Comparison of ENCODE assay signal across 8 cellular contexts in genomic region chr20:37527638-37528441, GRCh38. TPM values are rescaled to one million over a fixed set of nuclear protein-coding genes. Genes with fewer than 3 reads are reported as not detected.
DNase-seq lines count a peak whose midpoint lies in the region; FAIRE-seq and TF ChIP-seq lines count a peak whose summit lies in the region.

BLCAP (minus strand) TSS chr20:37527876; CDS start chr20:37519174, 8,702 bp downstream.

- H3K27me3 ChIP-seq in neutrophil: peaks cover 6% of the 10 kb centered on the region

- CTCF ChIA-PET in HEK293 (lab: Yijun Ruan, JAX): interaction anchor here (0.6 to 1.8 kb wide), 3 partner anchors 34 to 332 kb away, joined by 4 to 5 read pairs (median 4); no protein-coding TSS in a partner anchor
- CTCF ChIA-PET in activated naive CD4-positive, alpha-beta T cell treated with anti-CD3 and anti-CD28 coated beads for 36 hours (lab: Charles Lee): interaction anchor here (0.6 to 1.4 kb wide), 4 partner anchors 252 to 878 kb away, joined by 3 to 7 read pairs (median 6); partner anchors contain the start of genes MROH8 and RPN2

- FAIRE-seq in frontal cortex (lab: Jason Lieb, UNC): no peak

- peaks cover 42% of the 10 kb centered on the region for H3K4me1 Mint-ChIP-seq in activated naive CD4-positive, alpha-beta T cell treated with anti-CD3 and anti-CD28 coated beads for 36 hours (ENCODE audit: low read depth)

- H3K4me1 ChIP-seq in ES-I3 (ENCODE audit: insufficient read depth, low read length) (peaks cover 24% of the 10 kb centered on the region), HEK293 (ENCODE audit: control insufficient read depth, insufficient read depth, low read length) (peaks cover 4% of the 10 kb centered on the region), neutrophil (ENCODE audit: control insufficient read depth in 1 of 2, insufficient read depth in 1 of 2, low read depth in 1 of 2, low read length in 1 of 2) (peaks cover 26% of the 10 kb centered on the region in 2 experiments)

- H3K27me3 Mint-ChIP-seq in activated naive CD4-positive, alpha-beta T cell treated with anti-CD3 and anti-CD28 coated beads for 36 hours (ENCODE audit: low read depth): no peaks in the 10 kb centered on the region

- H3K9me3 Mint-ChIP-seq in activated naive CD4-positive, alpha-beta T cell treated with anti-CD3 and anti-CD28 coated beads for 36 hours: no peaks in the 10 kb centered on the region

- peak; percentile 90 for DNase-seq in NB4 (ENCODE audit: low read depth)
- peak; percentile 70 for DNase-seq in SK-N-MC (ENCODE audit: low read depth, low spot score)
- peak; percentile 94 for DNase-seq in activated naive CD4-positive, alpha-beta T cell treated with anti-CD3 and anti-CD28 coated beads for 36 hours
- peak; percentile 92 to 94 for DNase-seq in frontal cortex (ENCODE audit: low spot score in 2 of 2)

- intact Hi-C loops in activated naive CD4-positive, alpha-beta T cell treated with anti-CD3 and anti-CD28 coated beads for 36 hours (cut with micrococcal nuclease): loop anchor here (1.0 to 5.0 kb wide), 8 partner anchors 121 to 1576 kb away; partner anchors contain the start of genes MANBAL and SCAND1

- H3K4me3 ChIP-seq in HEK293 (ENCODE audit: low read depth, low read length) (peak within 1 kb of the TSS; percentile 93), NB4 (ENCODE audit: low read depth, low read length) (peak within 1 kb of the TSS; percentile 88), SK-N-MC (peak within 1 kb of the TSS; percentile 87), neutrophil (ENCODE audit: low read depth in 1 of 2, low read length in 1 of 2) (peak within 1 kb of the TSS; percentile 91 to 98)

- peak; percentile 89 for TF ChIP-seq POLR2A in NB4 (IDR thresholded peaks at IDR 0.05; ENCODE audit: extremely low read depth, insufficient read length)

- H3K9me3 ChIP-seq in ES-I3 (ENCODE audit: control insufficient read depth, insufficient read depth, low read length): no peaks in the 10 kb centered on the region
- no peaks in the 10 kb centered on the region for H3K9me3 ChIP-seq in HEK293 (ENCODE audit: control insufficient read depth, insufficient read depth, low read depth, low read length)
- H3K9me3 ChIP-seq in SK-N-MC (ENCODE audit: low read depth, low read length): no peaks in the 10 kb centered on the region
- no peaks in the 10 kb centered on the region for H3K9me3 ChIP-seq in neutrophil

- no peaks in the 10 kb centered on the region for H3K36me3 ChIP-seq in ES-I3 (ENCODE audit: insufficient read depth, low read length)
- H3K36me3 ChIP-seq in HEK293 (ENCODE audit: control insufficient read depth in 2 of 2, insufficient read depth in 1 of 2, low read length in 2 of 2): peaks cover 0 to 3% of the 10 kb centered on the region in 2 experiments; a peak in 1 of 3 replicates
- H3K36me3 ChIP-seq in SK-N-MC (ENCODE audit: insufficient read depth, low read length): no peaks in the 10 kb centered on the region
- H3K36me3 ChIP-seq in neutrophil: no peaks in the 10 kb centered on the region

- peaks cover 3% of the 10 kb centered on the region for H3K36me3 Mint-ChIP-seq in activated naive CD4-positive, alpha-beta T cell treated with anti-CD3 and anti-CD28 coated beads for 36 hours (ENCODE audit: low read depth)

- POLR2A ChIA-PET in HEK293 (lab: Yijun Ruan, JAX): interaction anchor here (0.8 to 1.6 kb wide), 4 partner anchors 10 to 349 kb away, joined by 3 to 4 read pairs (median 3); no protein-coding TSS in a partner anchor

- TF ChIP-seq CTCF in HEK293 (tag by site-specific recombination; IDR thresholded peaks at IDR 0.05): peak; percentile 23; the same call in 1 of the 2 replicates
- TF ChIP-seq CTCF in NB4 (IDR thresholded peaks at IDR 0.05; ENCODE audit: low read depth, low read length): no peak
- TF ChIP-seq CTCF in neutrophil (IDR thresholded peaks at IDR 0.05): peak; percentile 25
- TF ChIP-seq CTCF in subcutaneous adipose tissue (IDR thresholded peaks at IDR 0.05; ENCODE audit: low read depth): no peak

- H3K4me3 Mint-ChIP-seq in activated naive CD4-positive, alpha-beta T cell treated with anti-CD3 and anti-CD28 coated beads for 36 hours: peak within 1 kb of the TSS; percentile 87

- H3K9ac ChIP-seq in ES-I3 (ENCODE audit: low read depth, low read length) (peak within 1 kb of the TSS; percentile 82), SK-N-MC (ENCODE audit: insufficient read length) (peak within 1 kb of the TSS; percentile 98)

- H3K27ac Mint-ChIP-seq in activated naive CD4-positive, alpha-beta T cell treated with anti-CD3 and anti-CD28 coated beads for 36 hours: peak within 1 kb of the TSS; percentile 99

- H3K27ac ChIP-seq in HEK293 (ENCODE audit: extremely low read depth, low read depth, low read length) (peak within 1 kb of the TSS; percentile 95), SK-N-MC (peak within 1 kb of the TSS; percentile 98), neutrophil (peak within 1 kb of the TSS; percentile 90)

TF ChIP-seq in HEK293, 187 proteins besides CTCF, POLR2A, EP300 and RAD21 (continues in another document):
- TF ChIP-seq ZFP69B (tag by site-specific recombination; IDR thresholded peaks at IDR 0.05) (no peak), ZNF169 (tag by site-specific recombination; IDR thresholded peaks at IDR 0.05) (no peak), ZNF114 (tag by site-specific recombination; IDR thresholded peaks at IDR 0.05) (no peak), ZBTB44 (tag by site-specific recombination; IDR thresholded peaks at IDR 0.05) (peak; percentile 83), ZNF449 (tag by site-specific recombination; IDR thresholded peaks at IDR 0.05) (peak; percentile 10; the same call in 1 of the 2 replicates), KLF16 (tag by site-specific recombination; IDR thresholded peaks at IDR 0.05) (peak; percentile 76), HOXA7 (CRISPR knock-in tag; IDR thresholded peaks at IDR 0.05; ENCODE audit: borderline replicate concordance) (no peak), ZBTB11 (tag by site-specific recombination; conservative IDR thresholded peaks at IDR 0.05; ENCODE audit: low read depth) (0 out of 2 replicates have a peak, but pooled peaks have one; percentile 22), ZNF529 (tag by site-specific recombination; IDR thresholded peaks at IDR 0.05; ENCODE audit: insufficient replicate concordance) (no peak), ZNF776 (tag by site-specific recombination; IDR thresholded peaks at IDR 0.05; ENCODE audit: borderline replicate concordance) (no peak), ZBTB48 (tag by site-specific recombination; IDR thresholded peaks at IDR 0.05) (peak; percentile 49; the same call in 1 of the 2 replicates)

RNA-seq across cellular contexts. Expression of gene BLCAP, which starts in this region (rescaled TPM):
- total RNA-seq in activated naive CD4-positive, alpha-beta T cell treated with anti-CD3 and anti-CD28 coated beads for 36 hours: 10 to 100 TPM; 14.2 to 16.2 TPM
- total RNA-seq in frontal cortex: 98.6 TPM
- total RNA-seq in subcutaneous adipose tissue: 100 to 1,000 TPM in 3 of 4 donors, 10 to 100 TPM in 1; 63.9 to 152 (median 107) TPM

Comparison
In these comparisons a context has a peak if more than half of its experiments do, and no peak if none do; other contexts are left out.
1. Peak in every context shown above with its lines: DNase-seq, H3K4me3 ChIP-seq and H3K27ac ChIP-seq.
2. CTCF ChIP-seq: peak in HEK293 (single experiment) and neutrophil (single experiment); none in NB4 (single experiment) and subcutaneous adipose tissue (single experiment).